Comparison of ENCODE assay signal across 25 cellular contexts in genomic region chr17:82681547-82681946, GRCh38.
"Had no signal": no experiment of that assay in that cellular context is flagged by ENCODE, and none has a peak within 500 bp of the region (broad histone marks: within the 10 kb centered on the region; RNA-seq: fewer than 3 reads in every experiment).

No MANE protein-coding gene starts in this region.

- H3K4me1 Mint-ChIP-seq: endodermal cell; naive thymus-derived CD8-positive, alpha-beta T cell had no signal

- H3K27ac ChIP-seq: epithelial cell of prostate, esophagus squamous epithelium, gastrocnemius medialis, heart right ventricle, left lung, lower lobe of right lung had no signal

- H3K4me3 Mint-ChIP-seq: dendritic cell treated with granulocyte-macrophage colony-stimulating factor and Interleukin-4, amounts not matched to agents 40 ng/mL and 50 ng/mL, for 4 days; effector memory CD8-positive, alpha-beta T cell; endodermal cell; mesothelial cell of epicardium; naive B cell; naive thymus-derived CD8-positive, alpha-beta T cell had no signal

- DNase-seq: cortex of kidney; effector CD8-positive, alpha-beta T cell; effector memory CD8-positive, alpha-beta T cell; endodermal cell; erythroblast; esophagus squamous epithelium; foreskin fibroblast; foreskin melanocyte; gastrocnemius medialis; glutamatergic neuron; head of caudate nucleus; heart right ventricle; hippocampal formation; left cardiac atrium; left lung; left ventricle myocardium superior; lower lobe of right lung; mesenchymal stem cell; naive B cell; naive thymus-derived CD8-positive, alpha-beta T cell had no signal

- H3K36me3 Mint-ChIP-seq: naive B cell had no signal

- H3K27ac Mint-ChIP-seq: dendritic cell treated with granulocyte-macrophage colony-stimulating factor and Interleukin-4, amounts not matched to agents 40 ng/mL and 50 ng/mL, for 4 days; effector memory CD8-positive, alpha-beta T cell; endodermal cell; mesothelial cell of epicardium; naive B cell; naive thymus-derived CD8-positive, alpha-beta T cell had no signal

- H3K27me3 Mint-ChIP-seq: dendritic cell treated with granulocyte-macrophage colony-stimulating factor and Interleukin-4, amounts not matched to agents 40 ng/mL and 50 ng/mL, for 4 days; effector memory CD8-positive, alpha-beta T cell; naive B cell; naive thymus-derived CD8-positive, alpha-beta T cell had no signal

- ATAC-seq: effector memory CD8-positive, alpha-beta T cell; esophagus mucosa; gastrocnemius medialis; heart right ventricle; left cardiac atrium; left lung; left ventricle myocardium superior; lower lobe of right lung; mucosa of descending colon; naive thymus-derived CD8-positive, alpha-beta T cell had no signal
